1 cellular context compared by ENCODE assay signal in the genomic region with DNA sequence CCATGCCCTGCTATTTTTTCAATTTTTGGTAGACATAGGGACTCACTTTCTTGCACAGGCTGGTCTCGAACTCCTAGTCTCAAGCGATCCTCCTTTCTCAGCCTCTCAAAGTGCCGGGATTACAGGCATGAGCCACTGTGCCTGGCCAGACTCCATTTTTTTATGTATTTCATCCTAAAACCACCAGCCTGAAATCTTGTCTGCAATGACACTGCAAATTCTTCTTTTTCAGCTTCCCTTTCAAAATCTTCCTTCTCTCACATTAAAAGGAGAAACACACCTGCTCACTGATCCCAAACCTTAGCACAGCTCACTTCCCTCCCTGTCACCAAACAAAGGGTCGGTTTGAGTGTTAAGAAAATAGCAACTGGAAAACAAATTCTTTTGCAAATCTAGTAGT.
TF ChIP-seq lines count a peak whose summit lies in the region.

No MANE protein-coding gene starts in this region.

TF ChIP-seq in GM12878, 131 proteins besides CTCF, POLR2A, EP300 and RAD21:
- TF ChIP-seq PRDM15 (CRISPR knock-in tag; IDR thresholded peaks at IDR 0.05) = no peak
- TF ChIP-seq TCF12 (IDR thresholded peaks at IDR 0.05; ENCODE audit: low read depth, low read length) = no peak
- no peak for TF ChIP-seq BCL11A (IDR thresholded peaks at IDR 0.05; ENCODE audit: low read depth, low read length)
- no peak for TF ChIP-seq LARP7 (IDR thresholded peaks at IDR 0.05)
- TF ChIP-seq CBFB (IDR thresholded peaks at IDR 0.05; ENCODE audit: low read depth) = no peak
- TF ChIP-seq ASH2L (IDR thresholded peaks at IDR 0.05; ENCODE audit: borderline replicate concordance, low read depth) = no peak
- TF ChIP-seq ZNF622 (IDR thresholded peaks at IDR 0.05) = no peak
- no peak for TF ChIP-seq SREBF1 (IDR thresholded peaks at IDR 0.05; ENCODE audit: low read length)
- TF ChIP-seq ZNF24 (IDR thresholded peaks at IDR 0.05) = no peak
- TF ChIP-seq MTA2 (IDR thresholded peaks at IDR 0.05; ENCODE audit: low read depth) = no peak
- no peak for TF ChIP-seq NKRF (conservative IDR thresholded peaks at IDR 0.05)
- TF ChIP-seq ELK1 (IDR thresholded peaks at IDR 0.05; ENCODE audit: low read depth, low read length) = no peak
- TF ChIP-seq, protein P1, sequence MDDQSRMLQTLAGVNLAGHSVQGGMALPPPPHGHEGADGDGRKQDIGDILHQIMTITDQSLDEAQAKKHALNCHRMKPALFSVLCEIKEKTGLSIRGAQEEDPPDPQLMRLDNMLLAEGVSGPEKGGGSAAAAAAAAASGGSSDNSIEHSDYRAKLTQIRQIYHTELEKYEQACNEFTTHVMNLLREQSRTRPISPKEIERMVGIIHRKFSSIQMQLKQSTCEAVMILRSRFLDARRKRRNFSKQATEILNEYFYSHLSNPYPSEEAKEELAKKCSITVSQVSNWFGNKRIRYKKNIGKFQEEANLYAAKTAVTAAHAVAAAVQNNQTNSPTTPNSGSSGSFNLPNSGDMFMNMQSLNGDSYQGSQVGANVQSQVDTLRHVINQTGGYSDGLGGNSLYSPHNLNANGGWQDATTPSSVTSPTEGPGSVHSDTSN (IDR thresholded peaks at IDR 0.05; ENCODE audit: insufficient replicate concordance, low read depth, low read length) = no peak
- TF ChIP-seq, protein P2, sequence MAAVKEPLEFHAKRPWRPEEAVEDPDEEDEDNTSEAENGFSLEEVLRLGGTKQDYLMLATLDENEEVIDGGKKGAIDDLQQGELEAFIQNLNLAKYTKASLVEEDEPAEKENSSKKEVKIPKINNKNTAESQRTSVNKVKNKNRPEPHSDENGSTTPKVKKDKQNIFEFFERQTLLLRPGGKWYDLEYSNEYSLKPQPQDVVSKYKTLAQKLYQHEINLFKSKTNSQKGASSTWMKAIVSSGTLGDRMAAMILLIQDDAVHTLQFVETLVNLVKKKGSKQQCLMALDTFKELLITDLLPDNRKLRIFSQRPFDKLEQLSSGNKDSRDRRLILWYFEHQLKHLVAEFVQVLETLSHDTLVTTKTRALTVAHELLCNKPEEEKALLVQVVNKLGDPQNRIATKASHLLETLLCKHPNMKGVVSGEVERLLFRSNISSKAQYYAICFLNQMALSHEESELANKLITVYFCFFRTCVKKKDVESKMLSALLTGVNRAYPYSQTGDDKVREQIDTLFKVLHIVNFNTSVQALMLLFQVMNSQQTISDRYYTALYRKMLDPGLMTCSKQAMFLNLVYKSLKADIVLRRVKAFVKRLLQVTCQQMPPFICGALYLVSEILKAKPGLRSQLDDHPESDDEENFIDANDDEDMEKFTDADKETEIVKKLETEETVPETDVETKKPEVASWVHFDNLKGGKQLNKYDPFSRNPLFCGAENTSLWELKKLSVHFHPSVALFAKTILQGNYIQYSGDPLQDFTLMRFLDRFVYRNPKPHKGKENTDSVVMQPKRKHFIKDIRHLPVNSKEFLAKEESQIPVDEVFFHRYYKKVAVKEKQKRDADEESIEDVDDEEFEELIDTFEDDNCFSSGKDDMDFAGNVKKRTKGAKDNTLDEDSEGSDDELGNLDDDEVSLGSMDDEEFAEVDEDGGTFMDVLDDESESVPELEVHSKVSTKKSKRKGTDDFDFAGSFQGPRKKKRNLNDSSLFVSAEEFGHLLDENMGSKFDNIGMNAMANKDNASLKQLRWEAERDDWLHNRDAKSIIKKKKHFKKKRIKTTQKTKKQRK (IDR thresholded peaks at IDR 0.05; ENCODE audit: low read depth, low read length) = no peak
- no peak for TF ChIP-seq E2F4 (IDR thresholded peaks at IDR 0.05; ENCODE audit: low read depth, low read length)
- TF ChIP-seq NBN (IDR thresholded peaks at IDR 0.05) = no peak
- TF ChIP-seq FOS (IDR thresholded peaks at IDR 0.05; ENCODE audit: borderline replicate concordance, extremely low read depth, insufficient read length) = no peak
- no peak for TF ChIP-seq NRF1 (conservative IDR thresholded peaks at IDR 0.05; ENCODE audit: low read depth, low read length)
- no peak for TF ChIP-seq ZSCAN29 (IDR thresholded peaks at IDR 0.05)
- TF ChIP-seq FOXK2 (IDR thresholded peaks at IDR 0.05) = no peak
